ENCODE assay signal across 4 cellular contexts in genomic region chr3:173028351-173028750, GRCh38.
TF ChIP-seq lines count a peak whose summit lies in the region.

No MANE protein-coding gene starts in this region.

TF ChIP-seq in SK-N-SH, 30 proteins besides CTCF, POLR2A, EP300 and RAD21:
- no peak for TF ChIP-seq MAX (IDR thresholded peaks at IDR 0.05; ENCODE audit: low read depth)

TF ChIP-seq in SK-N-SH treated with all-trans-retinoic acid at 6 μM for 48 hours, 23 proteins besides CTCF, POLR2A, EP300 and RAD21 (continues in another document):
- TF ChIP-seq BACH2 (CRISPR knock-in tag; IDR thresholded peaks at IDR 0.05; ENCODE audit: borderline replicate concordance) (no peak), ARNTL (CRISPR knock-in tag; IDR thresholded peaks at IDR 0.05; ENCODE audit: borderline replicate concordance, low read depth) (no peak), ZC3H10 (CRISPR knock-in tag; IDR thresholded peaks at IDR 0.05) (no peak), PATZ1 (CRISPR knock-in tag; IDR thresholded peaks at IDR 0.05; ENCODE audit: borderline replicate concordance) (no peak), ESRRG (CRISPR knock-in tag; IDR thresholded peaks at IDR 0.05) (no peak), CSRNP3 (CRISPR knock-in tag; IDR thresholded peaks at IDR 0.05) (no peak), TOX (CRISPR knock-in tag; IDR thresholded peaks at IDR 0.05; ENCODE audit: borderline replicate concordance) (no peak), PPARA (CRISPR knock-in tag; IDR thresholded peaks at IDR 0.05; ENCODE audit: borderline replicate concordance) (no peak), ZNF70 (CRISPR knock-in tag; IDR thresholded peaks at IDR 0.05) (no peak), ZFP3 (CRISPR knock-in tag; IDR thresholded peaks at IDR 0.05) (no peak), ZFP30 (CRISPR knock-in tag; IDR thresholded peaks at IDR 0.05) (no peak), TCF4 (CRISPR knock-in tag; IDR thresholded peaks at IDR 0.05; ENCODE audit: borderline replicate concordance) (no peak), SNAI2 (CRISPR knock-in tag; IDR thresholded peaks at IDR 0.05) (no peak), CREB5 (CRISPR knock-in tag; IDR thresholded peaks at IDR 0.05; ENCODE audit: low read depth) (no peak), RARB (CRISPR knock-in tag; IDR thresholded peaks at IDR 0.05) (no peak), OSR1 (CRISPR knock-in tag; IDR thresholded peaks at IDR 0.05) (no peak), CSDC2 (CRISPR knock-in tag; IDR thresholded peaks at IDR 0.05) (no peak)

TF ChIP-seq in A549, 52 proteins besides CTCF, POLR2A, EP300 and RAD21:
- TF ChIP-seq MAZ (IDR thresholded peaks at IDR 0.05; ENCODE audit: borderline replicate concordance, low read depth, low read length), result no peak
- no peak for TF ChIP-seq CBX8 (IDR thresholded peaks at IDR 0.05)
- TF ChIP-seq RNF2 (IDR thresholded peaks at IDR 0.05; ENCODE audit: borderline replicate concordance, low read depth), result no peak
- no peak for TF ChIP-seq FOXS1 (CRISPR knock-in tag; IDR thresholded peaks at IDR 0.05)
- no peak for TF ChIP-seq NPAS2 (CRISPR knock-in tag; IDR thresholded peaks at IDR 0.05; ENCODE audit: borderline replicate concordance)
- TF ChIP-seq HOXA7 (CRISPR knock-in tag; IDR thresholded peaks at IDR 0.05), result no peak
- TF ChIP-seq KDM5A (IDR thresholded peaks at IDR 0.05), result no peak
- no peak for TF ChIP-seq HEYL (CRISPR knock-in tag; IDR thresholded peaks at IDR 0.05)
- no peak for TF ChIP-seq FOSB (CRISPR knock-in tag; IDR thresholded peaks at IDR 0.05)
- no peak for TF ChIP-seq CBX2 (IDR thresholded peaks at IDR 0.05; ENCODE audit: borderline replicate concordance, low read depth)
- TF ChIP-seq USF2 (IDR thresholded peaks at IDR 0.05), result no peak
- no peak for TF ChIP-seq CHD2 (IDR thresholded peaks at IDR 0.05; ENCODE audit: low read length, partially characterized antibody)
- no peak for TF ChIP-seq EHMT2 (IDR thresholded peaks at IDR 0.05; ENCODE audit: low read depth)

TF ChIP-seq in IMR-90, 13 proteins besides CTCF, POLR2A, EP300 and RAD21:
- no peak for TF ChIP-seq USF2 (IDR thresholded peaks at IDR 0.05; ENCODE audit: low read depth, low read length)
- TF ChIP-seq CHD1 (IDR thresholded peaks at IDR 0.05; ENCODE audit: low read depth, low read length), result no peak
- TF ChIP-seq MXI1 (IDR thresholded peaks at IDR 0.05; ENCODE audit: borderline replicate concordance, low read depth, low read length), result no peak
- no peak for TF ChIP-seq BHLHE40 (IDR thresholded peaks at IDR 0.05; ENCODE audit: low read depth, low read length)
- no peak for TF ChIP-seq RCOR1 (IDR thresholded peaks at IDR 0.05; ENCODE audit: insufficient replicate concordance, low read length)
- peak; percentile 42 for TF ChIP-seq MAFK (IDR thresholded peaks at IDR 0.05; ENCODE audit: low read depth, low read length)
